In genomic region chr11:43933608-43934358, GRCh38 we compare ENCODE assay signal across 13 cellular contexts. TPM values are rescaled to one million over a fixed set of nuclear protein-coding genes. Genes with fewer than 3 reads are reported as not detected.
DNase-seq lines count a peak whose midpoint lies in the region; ATAC-seq, FAIRE-seq and TF ChIP-seq lines count a peak whose summit lies in the region.
"Had no signal": no experiment of that assay in that cellular context is flagged by ENCODE, and none has a peak within 500 bp of the region (broad histone marks: within the 10 kb centered on the region; RNA-seq: fewer than 3 reads in every experiment).

No MANE protein-coding gene starts in this region.

- H4K91ac ChIP-seq in trophoblast cell (ENCODE audit: low read depth, low read length): no peak overlapping the region

- no peak overlapping the region for H4K8ac ChIP-seq in trophoblast cell (ENCODE audit: low read depth, low read length)

- peaks cover 11% of the 10 kb centered on the region for H3F3A ChIP-seq in smooth muscle cell (ENCODE audit: low read depth)

- H3K9me3 ChIP-seq in trophoblast cell (ENCODE audit: insufficient read depth, low read depth, low read length): peaks cover 1% of the 10 kb centered on the region
- H3K9me3 ChIP-seq in smooth muscle cell (replicated peaks; ENCODE audit: low read depth): no peaks in the 10 kb centered on the region
- H3K9me3 ChIP-seq: heart right ventricle, MG63 had no signal

- TF ChIP-seq CTCF in choroid plexus epithelial cell (conservative IDR thresholded peaks at IDR 0.05; ENCODE audit: low read depth, low read length): peak; percentile 45
- no peak for TF ChIP-seq CTCF in smooth muscle cell (IDR thresholded peaks at IDR 0.05; ENCODE audit: borderline replicate concordance, insufficient read depth, poor library complexity, severe bottlenecking)

- H3K27ac ChIP-seq in trophoblast cell (ENCODE audit: low read depth, low read length) (no peak overlapping the region), smooth muscle cell (ENCODE audit: low read depth) (no peak overlapping the region)
- H3K27ac ChIP-seq: heart right ventricle had no signal

- DNase-seq in EH (ENCODE audit: low read depth) (peak; percentile 34), NCI-H1694 (lab: John Stamatoyannopoulos, UW) (peak; percentile 14), choroid plexus epithelial cell (ENCODE audit: low read depth) (peak; percentile 71), trophoblast cell (no peak), GM12891 (ENCODE audit: insufficient read length, low spot score) (no peak), smooth muscle cell (lab: John Stamatoyannopoulos, UW; ENCODE audit: unreplicated experiment) (no peak)
- DNase-seq: HCEC 1CT; heart right ventricle; MG63; OCI-M1; stimulated activated naive CD4-positive, alpha-beta T cell treated with Interleukin-2 at 50 U/mL for 16 hours had no signal

- no peaks in the 10 kb centered on the region for H3K79me1 ChIP-seq in trophoblast cell (ENCODE audit: low read length)

- peak overlapping the region; percentile 49 for H2AK5ac ChIP-seq in trophoblast cell (ENCODE audit: low read length)

- H3K4me3 ChIP-seq in choroid plexus epithelial cell (ENCODE audit: low read depth, low read length) (peak overlapping the region; percentile 17), trophoblast cell (ENCODE audit: low read depth, low read length) (no peak overlapping the region), smooth muscle cell (no peak overlapping the region)
- H3K4me3 ChIP-seq: heart right ventricle, MG63 had no signal

- no CpG with 5 or more reads among the region's 13 CpGs for WGBS in trophoblast cell (ENCODE audit: extremely low coverage, insufficient coverage, insufficient read length)
- WGBS in smooth muscle cell (ENCODE audit: low lambda C conversion rate): 73% methylated on average over 13 of the region's 13 CpGs

- no peak overlapping the region for H3K4me2 ChIP-seq in trophoblast cell (ENCODE audit: low read length)
- no peak overlapping the region for H3K4me2 ChIP-seq in smooth muscle cell

- H2BK12ac ChIP-seq in trophoblast cell (ENCODE audit: low read length): no peak overlapping the region

- H2BK120ac ChIP-seq in trophoblast cell (ENCODE audit: insufficient read depth, low read length, poor library complexity): no peak overlapping the region

- H3K18ac ChIP-seq in trophoblast cell (ENCODE audit: low read length): no peak overlapping the region

- H3K4me1 ChIP-seq in trophoblast cell (ENCODE audit: control insufficient read depth in 1 of 2, insufficient read depth in 2 of 2, low read length in 2 of 2): peaks cover 10 to 13% of the 10 kb centered on the region in 2 experiments
- peaks cover 11% of the 10 kb centered on the region for H3K4me1 ChIP-seq in smooth muscle cell (ENCODE audit: low read depth)

- no peaks in the 10 kb centered on the region for H3K27me3 ChIP-seq in trophoblast cell (ENCODE audit: insufficient read depth, low read length)
- no peaks in the 10 kb centered on the region for H3K27me3 ChIP-seq in smooth muscle cell (ENCODE audit: low read depth)
- H3K27me3 ChIP-seq: heart right ventricle, MG63 had no signal

- H3K14ac ChIP-seq in trophoblast cell (ENCODE audit: low read length): no peak overlapping the region

- no peaks in the 10 kb centered on the region for H4K20me1 ChIP-seq in smooth muscle cell (ENCODE audit: low read depth)

- H2AFZ ChIP-seq in trophoblast cell (ENCODE audit: insufficient read depth, low read length, poor library complexity) (no peak overlapping the region), smooth muscle cell (ENCODE audit: low read depth) (no peak overlapping the region)

- no peak for TF ChIP-seq POLR2A in GM12891 (IDR thresholded peaks at IDR 0.05; ENCODE audit: low read depth, low read length)

- H3K79me2 ChIP-seq in trophoblast cell (ENCODE audit: control insufficient read depth, insufficient read depth, low read length, poor library complexity) (no peaks in the 10 kb centered on the region), smooth muscle cell (ENCODE audit: low read depth) (no peaks in the 10 kb centered on the region)

- H3K36me3 ChIP-seq in trophoblast cell (ENCODE audit: control insufficient read depth in 1 of 2, insufficient read depth in 2 of 2, low read length in 2 of 2): no peaks in the 10 kb centered on the region
- no peaks in the 10 kb centered on the region for H3K36me3 ChIP-seq in smooth muscle cell (ENCODE audit: low read depth)
- H3K36me3 ChIP-seq: heart right ventricle, MG63 had no signal

- H3K23ac ChIP-seq in trophoblast cell (ENCODE audit: low read length): no peak overlapping the region

- no peak for FAIRE-seq in GM12891 (lab: Jason Lieb, UNC)
- FAIRE-seq: colon had no signal

- H3K4ac ChIP-seq in trophoblast cell (ENCODE audit: low read depth, low read length): no peak overlapping the region

- ATAC-seq in HG02970 (IDR thresholded peaks at IDR 0.05; ENCODE audit: low FRiP score, unreplicated experiment): no peak

- H4K12ac ChIP-seq in trophoblast cell (ENCODE audit: low read depth, low read length): no peak overlapping the region

- no peak overlapping the region for H2BK5ac ChIP-seq in trophoblast cell (ENCODE audit: low read depth, low read length, poor library complexity)

- no peak overlapping the region for H3K9ac ChIP-seq in trophoblast cell (ENCODE audit: low read length)
- no peak overlapping the region for H3K9ac ChIP-seq in smooth muscle cell (ENCODE audit: low read depth)

TF ChIP-seq in GM12891, 5 proteins besides CTCF, POLR2A, EP300 and RAD21:
- TF ChIP-seq TAF1 (IDR thresholded peaks at IDR 0.05; ENCODE audit: low read depth, low read length) (no peak), PAX5 (IDR thresholded peaks at IDR 0.05; ENCODE audit: insufficient read depth, low read length, severe bottlenecking) (no peak), SPI1 (IDR thresholded peaks at IDR 0.05; ENCODE audit: low read depth, low read length) (no peak), POLR2AphosphoS5 (IDR thresholded peaks at IDR 0.05; ENCODE audit: low read depth, low read length) (no peak), POU2F2 (IDR thresholded peaks at IDR 0.05; ENCODE audit: low read depth, low read length) (no peak)

RNA-seq across cellular contexts. Expression of gene C11orf96, which starts 8.7 kb away (rescaled TPM):
- 11.5 and 12.2 TPM in 2 replicates for polyA plus RNA-seq in trophoblast cell (2013)
- polyA plus RNA-seq in GM12891 (2012; ENCODE audit: low read depth, missing spikeins): 0.51 TPM
- 39.9 and 50.5 TPM in 2 replicates for total RNA-seq in smooth muscle cell
- 22.1 and 24.3 TPM in 2 replicates for polyA plus RNA-seq in smooth muscle cell

RNA-seq across cellular contexts. Expression of gene ALKBH3, which starts 53.2 kb away (rescaled TPM):
- 9.7 and 10.0 TPM in 2 replicates for polyA plus RNA-seq in trophoblast cell (2013)
- 30.5 TPM for polyA plus RNA-seq in GM12891 (2012; ENCODE audit: low read depth, missing spikeins)
- total RNA-seq in smooth muscle cell: 31.7 and 34.3 TPM in 2 replicates
- polyA plus RNA-seq in smooth muscle cell: 29.9 and 37.1 TPM in 2 replicates

Comparison
In these comparisons a context has a peak if more than half of its experiments do, and no peak if none do; other contexts are left out.
1. DNase-seq: peak in EH (single experiment), NCI-H1694 (single experiment) and choroid plexus epithelial cell (single experiment); none in trophoblast cell (0 of 2), GM12891 (single experiment) and smooth muscle cell (single experiment).